Comparison of ENCODE assay signal across 22 cellular contexts in genomic region chr6:145475794-145476396, GRCh38.
DNase-seq lines count a peak whose midpoint lies in the region; ATAC-seq, FAIRE-seq and TF ChIP-seq lines count a peak whose summit lies in the region.
"Had no signal": no experiment of that assay in that cellular context is flagged by ENCODE, and none has a peak within 500 bp of the region (broad histone marks: within the 10 kb centered on the region; RNA-seq: fewer than 3 reads in every experiment).

No MANE protein-coding gene starts in this region.

- no peaks in the 10 kb centered on the region for H3K4me1 Mint-ChIP-seq in endodermal cell
- H3K4me1 Mint-ChIP-seq: B cell had no signal

- H3K9me3 ChIP-seq in HCT116 (ENCODE audit: control insufficient read depth in 1 of 2, insufficient read depth in 1 of 2, low read depth in 1 of 2, low read length in 2 of 2): no peaks in the 10 kb centered on the region; a peak in 1 of 4 replicates
- peaks cover 3% of the 10 kb centered on the region; the same call in 1 of the 2 replicates for H3K9me3 ChIP-seq in IMR-90 (ENCODE audit: control insufficient read depth, insufficient read depth, low read length)
- H3K9me3 ChIP-seq in endodermal cell (ENCODE audit: control insufficient read depth, low read length): peaks cover 69% of the 10 kb centered on the region
- H3K9me3 ChIP-seq: A549 had no signal

- H3K36me3 Mint-ChIP-seq in endodermal cell (ENCODE audit: low read depth): no peaks in the 10 kb centered on the region
- H3K36me3 Mint-ChIP-seq: CD8-positive, alpha-beta T cell had no signal

- intact Hi-C loops in HCT116 (cut with micrococcal nuclease): no loop called here
- intact Hi-C loops in IMR-90 (cut with micrococcal nuclease): no loop called here

- no peak overlapping the region for H4K91ac ChIP-seq in IMR-90 (ENCODE audit: insufficient read depth, low read depth, low read length)

- H3K4me3 ChIP-seq in HCT116 (replicated peaks in 1 of 2; ENCODE audit: low read depth in 1 of 2, low read length in 2 of 2): no peak overlapping the region
- no peak overlapping the region for H3K4me3 ChIP-seq in IMR-90 (ENCODE audit: insufficient read depth, low read depth, low read length)
- peak overlapping the region; percentile 40 for H3K4me3 ChIP-seq in endodermal cell (ENCODE audit: low read length)
- H3K4me3 ChIP-seq: A549; BLaER1 treated with 17β-estradiol and CSF1 and Interleukin-3, amounts not matched to agents 10 nM and 100 nM had no signal

- no peaks in the 10 kb centered on the region for H3K27me3 Mint-ChIP-seq in endodermal cell (ENCODE audit: insufficient read depth)
- H3K27me3 Mint-ChIP-seq: B cell; CD4-positive, alpha-beta T cell had no signal

- H3K27me3 ChIP-seq in HCT116 (ENCODE audit: insufficient read depth, low read length): no peaks in the 10 kb centered on the region
- no peaks in the 10 kb centered on the region for H3K27me3 ChIP-seq in IMR-90 (ENCODE audit: control insufficient read depth, insufficient read depth, low read length)
- no peaks in the 10 kb centered on the region for H3K27me3 ChIP-seq in endodermal cell (ENCODE audit: control insufficient read depth, insufficient read depth, low read length, poor library complexity, severe bottlenecking)
- H3K27me3 ChIP-seq: BLaER1 treated with 17β-estradiol and CSF1 and Interleukin-3, amounts not matched to agents 10 nM and 100 nM had no signal

- H3K14ac ChIP-seq in IMR-90 (replicated peaks; ENCODE audit: low read depth, low read length): no peak overlapping the region

- no peak overlapping the region for H3K18ac ChIP-seq in IMR-90 (ENCODE audit: low read depth, low read length)

- TF ChIP-seq CTCF in HCT116 (IDR thresholded peaks at IDR 0.05 in 2 of 3, conservative IDR thresholded peaks at IDR 0.05 in 1 of 3; ENCODE audit: borderline replicate concordance in 1 of 3, insufficient read depth in 1 of 3, low read depth in 2 of 3, low read length in 2 of 3) (no peak), IMR-90 (conservative IDR thresholded peaks at IDR 0.05; ENCODE audit: low read depth, low read length) (no peak), endodermal cell (conservative IDR thresholded peaks at IDR 0.05) (no peak)

- H3K9me1 ChIP-seq in IMR-90 (ENCODE audit: insufficient read depth, low read length): no peaks in the 10 kb centered on the region

- POLR2A ChIA-PET in HCT116 (lab: Charles Lee) (no interaction called here), IMR-90 (lab: Charles Lee; ENCODE audit: unreplicated experiment) (no interaction called here)

- in situ Hi-C loops in IMR-90 (cut with MboI; ENCODE audit: low sequenced_read_pairs): no loop called here

- dilution Hi-C loops in IMR-90 (cut with HindIII; ENCODE audit: low sequenced_read_pairs, unreplicated experiment): no loop called here

- no peak overlapping the region for H2AK9ac ChIP-seq in IMR-90 (replicated peaks; ENCODE audit: low read depth, low read length, poor library complexity)

- no peak overlapping the region for H2AK5ac ChIP-seq in IMR-90 (ENCODE audit: low read depth, low read length)

- H3K79me1 ChIP-seq in IMR-90 (ENCODE audit: low read depth in 1 of 2, low read length in 2 of 2): no peaks in the 10 kb centered on the region

- H3K36me3 ChIP-seq in HCT116 (ENCODE audit: control insufficient read depth in 1 of 2, insufficient read depth in 2 of 2, low read length in 2 of 2) (no peaks in the 10 kb centered on the region), IMR-90 (ENCODE audit: control insufficient read depth, insufficient read depth, low read length) (no peaks in the 10 kb centered on the region), endodermal cell (ENCODE audit: control insufficient read depth, insufficient read depth, low read length) (no peaks in the 10 kb centered on the region)
- H3K36me3 ChIP-seq: BLaER1 treated with 17β-estradiol and CSF1 and Interleukin-3, amounts not matched to agents 10 nM and 100 nM had no signal

- no peak overlapping the region for H3K4me3 Mint-ChIP-seq in endodermal cell
- H3K4me3 Mint-ChIP-seq: B cell; CD4-positive, alpha-beta T cell; CD8-positive, alpha-beta T cell had no signal

- H4K5ac ChIP-seq in IMR-90 (ENCODE audit: low read depth, low read length): no peak overlapping the region

- H2BK5ac ChIP-seq in IMR-90 (ENCODE audit: low read depth, low read length, poor library complexity, severe bottlenecking): no peak overlapping the region

- TF ChIP-seq POLR2A in HCT116 (IDR thresholded peaks at IDR 0.05; ENCODE audit: borderline replicate concordance, extremely low read depth, insufficient read depth, insufficient read length) (no peak), IMR-90 (IDR thresholded peaks at IDR 0.05; ENCODE audit: low read depth, low read length) (no peak)

- H4K8ac ChIP-seq in IMR-90 (ENCODE audit: low read depth in 2 of 2, low read length in 2 of 2): no peak overlapping the region

- RAD21 ChIA-PET in HCT116 (lab: Charles Lee; ENCODE audit: low non-redundant PET in 1 of 2, low total read pairs in 2 of 2, uncharacterized antibody in 2 of 2, unreplicated experiment in 2 of 2): no interaction called here

- H2BK15ac ChIP-seq in IMR-90 (ENCODE audit: low read depth, low read length): no peak overlapping the region

- H3K56ac ChIP-seq in IMR-90 (ENCODE audit: extremely low read depth, insufficient read depth, low read length): no peak overlapping the region

- whole genome bisulfite sequencing in IMR-90 (ENCODE audit: extremely low coverage in 2 of 2, insufficient read length in 1 of 2), 2 experiments: no CpG with 5 or more reads among the region's 1 CpG
- no CpG with 5 or more reads among the region's 1 CpG for WGBS in endodermal cell (ENCODE audit: insufficient coverage in 1 of 2, insufficient read length in 1 of 2), 2 experiments

- no peak overlapping the region for H3K9ac ChIP-seq in HCT116 (ENCODE audit: low read length)
- no peak overlapping the region for H3K9ac ChIP-seq in IMR-90 (ENCODE audit: low read depth, low read length)
- H3K9ac ChIP-seq in endodermal cell (ENCODE audit: extremely low read depth, low read length, poor library complexity, severe bottlenecking): no peak overlapping the region
- H3K9ac ChIP-seq: BLaER1 treated with 17β-estradiol and CSF1 and Interleukin-3, amounts not matched to agents 10 nM and 100 nM had no signal

- H3K27ac ChIP-seq in HCT116 (ENCODE audit: low read depth, low read length): no peak overlapping the region
- no peak overlapping the region for H3K27ac ChIP-seq in IMR-90 (ENCODE audit: insufficient read depth, low read length)
- H3K27ac ChIP-seq in endodermal cell (ENCODE audit: low read depth, low read length): no peak overlapping the region
- H3K27ac ChIP-seq: A549; BLaER1 treated with 17β-estradiol and CSF1 and Interleukin-3, amounts not matched to agents 10 nM and 100 nM; C4-2B had no signal

- ATAC-seq in HCT116 (no peak), IMR-90 (ENCODE audit: low read depth) (no peak), GM18511 (IDR thresholded peaks at IDR 0.05; ENCODE audit: unreplicated experiment) (no peak)
- ATAC-seq: A549; CD8-positive, alpha-beta T cell had no signal

- FAIRE-seq in A204.1 (lab: Jason Lieb, UNC): peak; percentile 34
- FAIRE-seq: A549, D721Med, G401.6, GM12891 had no signal

- no peaks in the 10 kb centered on the region for H4K20me1 ChIP-seq in HCT116 (ENCODE audit: insufficient read depth)
- no peaks in the 10 kb centered on the region for H4K20me1 ChIP-seq in IMR-90 (ENCODE audit: insufficient read depth, low read length)
- H4K20me1 ChIP-seq: BLaER1 treated with 17β-estradiol and CSF1 and Interleukin-3, amounts not matched to agents 10 nM and 100 nM had no signal

- H3K23ac ChIP-seq in IMR-90 (ENCODE audit: low read depth, low read length): no peak overlapping the region

- H2BK120ac ChIP-seq in IMR-90 (ENCODE audit: low read depth, low read length): no peak overlapping the region

- H3K4me1 ChIP-seq in HCT116 (ENCODE audit: control insufficient read depth in 1 of 2, insufficient read depth in 2 of 2, low read length in 2 of 2) (no peaks in the 10 kb centered on the region), IMR-90 (ENCODE audit: control insufficient read depth, insufficient read depth, low read length) (no peaks in the 10 kb centered on the region), endodermal cell (ENCODE audit: control insufficient read depth, insufficient read depth, low read length) (no peaks in the 10 kb centered on the region)
- H3K4me1 ChIP-seq: A549, Caco-2 had no signal

- no peak for DNase-seq in HCT116 (ENCODE audit: low read depth, low spot score)
- DNase-seq in IMR-90: no peak
- no peak for DNase-seq in endodermal cell
- no peak for DNase-seq in NCI-H524 (lab: John Stamatoyannopoulos, UW)
- no peak for DNase-seq in OCI-M1 (lab: John Stamatoyannopoulos, UW)
- DNase-seq: 8988T; AML-193; Caco-2; Calu3; CD4-positive, alpha-beta T cell; CD8-positive, alpha-beta T cell; DMS79 treated with DMSO at 0.1 percent for 48 hours; GF-D8 had no signal

- BruUV-seq in HCT116 (replicated peaks; lab: Mats Ljungman, UMichigan): no TSS peak
- BruUV-seq in IMR-90 (replicated peaks; lab: Mats Ljungman, UMichigan): no TSS peak

- H3K4ac ChIP-seq in IMR-90 (ENCODE audit: low read depth, low read length): no peak overlapping the region

- peaks cover 49% of the 10 kb centered on the region for H3K9me3 Mint-ChIP-seq in endodermal cell

- H2BK20ac ChIP-seq in IMR-90 (ENCODE audit: low read depth, low read length): no peak overlapping the region

- CTCF ChIA-PET in HCT116 (lab: Charles Lee) (no interaction called here), IMR-90 (lab: Yijun Ruan, JAX) (no interaction called here)

- no peak for TF ChIP-seq RAD21 in HCT116 (IDR thresholded peaks at IDR 0.05; ENCODE audit: low read depth)
- no peak for TF ChIP-seq RAD21 in IMR-90 (IDR thresholded peaks at IDR 0.05; ENCODE audit: low read length)

- no peaks in the 10 kb centered on the region for H3K79me2 ChIP-seq in HCT116 (ENCODE audit: insufficient read depth, low read length)

- H3K9me2 ChIP-seq in HCT116 (ENCODE audit: insufficient read depth): no peaks in the 10 kb centered on the region

- no peak overlapping the region for H3K4me2 ChIP-seq in HCT116 (ENCODE audit: low read length)
- H3K4me2 ChIP-seq in IMR-90 (ENCODE audit: low read depth, low read length): no peak overlapping the region
- H3K4me2 ChIP-seq: A549; BLaER1 treated with 17β-estradiol and CSF1 and Interleukin-3, amounts not matched to agents 10 nM and 100 nM had no signal

- H3K27ac Mint-ChIP-seq in endodermal cell: no peak overlapping the region
- H3K27ac Mint-ChIP-seq: B cell; CD4-positive, alpha-beta T cell; CD8-positive, alpha-beta T cell had no signal

- H2AFZ ChIP-seq in HCT116 (ENCODE audit: low read depth, low read length, poor library complexity, severe bottlenecking): no peak overlapping the region
- H2AFZ ChIP-seq in IMR-90 (replicated peaks; ENCODE audit: low read length, poor library complexity): no peak overlapping the region

TF ChIP-seq in HCT116, 20 proteins besides CTCF, POLR2A, EP300 and RAD21:
- TF ChIP-seq EGR1 (IDR thresholded peaks at IDR 0.05; ENCODE audit: low read depth) (no peak), CBX3 (IDR thresholded peaks at IDR 0.05; ENCODE audit: low read depth) (0 out of 2 replicates have a peak, but pooled peaks have one; percentile 33)
TF ChIP-seq in HCT116: peak in this region for 1.

TF ChIP-seq in IMR-90, 13 proteins besides CTCF, POLR2A, EP300 and RAD21:
- TF ChIP-seq FOS (IDR thresholded peaks at IDR 0.05; ENCODE audit: low read depth, low read length) (no peak), MAFK (IDR thresholded peaks at IDR 0.05; ENCODE audit: low read depth, low read length) (peak; percentile 68)
